Comparison of ENCODE assay signal across 8 cellular contexts in genomic region chr1:181104042-181104789, GRCh38. TPM values are rescaled to one million over a fixed set of nuclear protein-coding genes. Genes with fewer than 3 reads are reported as not detected.
DNase-seq lines count a peak whose midpoint lies in the region; ATAC-seq and TF ChIP-seq lines count a peak whose summit lies in the region.

No MANE protein-coding gene starts in this region.

- CTCF ChIA-PET in activated CD8-positive, alpha-beta T cell treated with anti-CD3 and anti-CD28 coated beads for 36 hours (lab: Charles Lee) = interaction anchor here (0.8 to 7.0 kb wide), 13 partner anchors 14 to 616 kb away, joined by 3 to 58 read pairs (median 4); no protein-coding TSS in a partner anchor

- H3K4me3 ChIP-seq in CD4-positive, CD25-positive, alpha-beta regulatory T cell (ENCODE audit: low read depth, low read length) = peak overlapping the region; percentile 41
- H3K4me3 ChIP-seq in skin epidermis = peak overlapping the region; percentile 50 to 73 (median 62)

- peak overlapping the region; percentile 86 to 96 (median 88) for H3K4me3 Mint-ChIP-seq in CD4-positive, CD25-positive, alpha-beta regulatory T cell
- H3K4me3 Mint-ChIP-seq in activated CD8-positive, alpha-beta T cell treated with anti-CD3 and anti-CD28 coated beads for 36 hours = peak overlapping the region; percentile 73

- peaks cover 26% of the 10 kb centered on the region for H3K27me3 Mint-ChIP-seq in CD4-positive, CD25-positive, alpha-beta regulatory T cell
- peaks cover 11% of the 10 kb centered on the region for H3K27me3 Mint-ChIP-seq in activated CD8-positive, alpha-beta T cell treated with anti-CD3 and anti-CD28 coated beads for 36 hours

- peak in 1 of 3 donors; percentile 28 for DNase-seq in CD4-positive, CD25-positive, alpha-beta regulatory T cell
- DNase-seq in activated CD8-positive, alpha-beta T cell treated with anti-CD3 and anti-CD28 coated beads for 36 hours = no peak
- DNase-seq in left ventricle myocardium superior = no peak

- H3K36me3 ChIP-seq in CD4-positive, CD25-positive, alpha-beta regulatory T cell (ENCODE audit: control insufficient read depth, insufficient read depth, low read length) = no peaks in the 10 kb centered on the region

- H3K9me3 Mint-ChIP-seq in CD4-positive, CD25-positive, alpha-beta regulatory T cell = peaks cover 0 to 2% (median 0%) of the 10 kb centered on the region in 7 donors
- H3K9me3 Mint-ChIP-seq in activated CD8-positive, alpha-beta T cell treated with anti-CD3 and anti-CD28 coated beads for 36 hours = peaks cover 2% of the 10 kb centered on the region

- peaks cover 47% of the 10 kb centered on the region for H3K4me1 ChIP-seq in CD4-positive, CD25-positive, alpha-beta regulatory T cell (ENCODE audit: control insufficient read depth, insufficient read depth, low read length, poor library complexity, severe bottlenecking)

- H3K27ac Mint-ChIP-seq in CD4-positive, CD25-positive, alpha-beta regulatory T cell = peak overlapping the region; percentile 66 to 93 (median 84)
- peak overlapping the region; percentile 68 for H3K27ac Mint-ChIP-seq in activated CD8-positive, alpha-beta T cell treated with anti-CD3 and anti-CD28 coated beads for 36 hours

- H3K9me3 ChIP-seq in CD4-positive, CD25-positive, alpha-beta regulatory T cell (ENCODE audit: control insufficient read depth in 2 of 2, low read length in 2 of 2) = no peaks in the 10 kb centered on the region

- intact Hi-C loops in activated CD8-positive, alpha-beta T cell treated with anti-CD3 and anti-CD28 coated beads for 36 hours (cut with micrococcal nuclease) = no loop called here
- intact Hi-C loops in left ventricle myocardium superior (cut with micrococcal nuclease) = no loop called here

- H3K4me1 Mint-ChIP-seq in CD4-positive, CD25-positive, alpha-beta regulatory T cell = peaks cover 11 to 60% (median 49%) of the 10 kb centered on the region in 4 donors
- H3K4me1 Mint-ChIP-seq in activated CD8-positive, alpha-beta T cell treated with anti-CD3 and anti-CD28 coated beads for 36 hours (ENCODE audit: low read depth) = peaks cover 65% of the 10 kb centered on the region

- POLR2A ChIA-PET in activated CD8-positive, alpha-beta T cell treated with anti-CD3 and anti-CD28 coated beads for 36 hours (lab: Charles Lee) = interaction anchor here (0.7 to 15.6 kb wide), 12 partner anchors 8 to 82 kb away, joined by 3 to 209 read pairs (median 5); partner anchors contain the start of genes IER5, MR1 and STX6

- no peaks in the 10 kb centered on the region for H3K36me3 Mint-ChIP-seq in CD4-positive, CD25-positive, alpha-beta regulatory T cell
- H3K36me3 Mint-ChIP-seq in activated CD8-positive, alpha-beta T cell treated with anti-CD3 and anti-CD28 coated beads for 36 hours (ENCODE audit: low read depth) = no peaks in the 10 kb centered on the region

- peaks cover 2% of the 10 kb centered on the region for H3K27me3 ChIP-seq in CD4-positive, CD25-positive, alpha-beta regulatory T cell (ENCODE audit: control insufficient read depth, insufficient read depth, low read length)

- peak overlapping the region; percentile 73 for H3K27ac ChIP-seq in CD4-positive, CD25-positive, alpha-beta regulatory T cell (ENCODE audit: insufficient read depth, low read length, poor library complexity, severe bottlenecking)
- peak overlapping the region; percentile 68 to 97 (median 89) for H3K27ac ChIP-seq in skin epidermis

- no peak for ATAC-seq in CD4-positive, CD25-positive, alpha-beta regulatory T cell (ENCODE audit: low read depth in 2 of 2)
- peak; percentile 18 for ATAC-seq in HG02571 (IDR thresholded peaks at IDR 0.05; ENCODE audit: unreplicated experiment)
- no peak for ATAC-seq in activated CD8-positive, alpha-beta T cell treated with anti-CD3 and anti-CD28 coated beads for 36 hours
- peak; percentile 30 for ATAC-seq in left ventricle myocardium superior
- ATAC-seq in HG03139 (IDR thresholded peaks at IDR 0.05; ENCODE audit: unreplicated experiment) = no peak
- ATAC-seq in HG03135 (IDR thresholded peaks at IDR 0.05; ENCODE audit: unreplicated experiment) = no peak
- no peak for ATAC-seq in HG03097 (IDR thresholded peaks at IDR 0.05; ENCODE audit: low FRiP score, unreplicated experiment)

- TF ChIP-seq CTCF in activated CD8-positive, alpha-beta T cell treated with anti-CD3 and anti-CD28 coated beads for 36 hours (IDR thresholded peaks at IDR 0.05) = no peak

RNA-seq across cellular contexts. Expression of gene IER5, which starts 15.7 kb away (rescaled TPM):
- 81.8 TPM for total RNA-seq in CD4-positive, CD25-positive, alpha-beta regulatory T cell
- polyA plus RNA-seq in CD4-positive, CD25-positive, alpha-beta regulatory T cell = 10 to 100 TPM in 1 of 4 donors, 1 to 10 TPM in 3; 6.5 to 14.2 (median 7.7) TPM
- 10 to 100 TPM; 39.8 to 41.3 TPM for total RNA-seq in activated CD8-positive, alpha-beta T cell treated with anti-CD3 and anti-CD28 coated beads for 36 hours
- 15.9 TPM for total RNA-seq in left ventricle myocardium superior

Comparison
In these comparisons a context has a peak if more than half of its experiments do, and no peak if none do; other contexts are left out.
1. ATAC-seq: peak in HG02571 (single experiment) and left ventricle myocardium superior (single experiment); none in CD4-positive, CD25-positive, alpha-beta regulatory T cell (0 of 2), activated CD8-positive, alpha-beta T cell treated with anti-CD3 and anti-CD28 coated beads for 36 hours (single experiment), HG03139 (single experiment), HG03135 (single experiment) and HG03097 (single experiment).